In the genomic region with DNA sequence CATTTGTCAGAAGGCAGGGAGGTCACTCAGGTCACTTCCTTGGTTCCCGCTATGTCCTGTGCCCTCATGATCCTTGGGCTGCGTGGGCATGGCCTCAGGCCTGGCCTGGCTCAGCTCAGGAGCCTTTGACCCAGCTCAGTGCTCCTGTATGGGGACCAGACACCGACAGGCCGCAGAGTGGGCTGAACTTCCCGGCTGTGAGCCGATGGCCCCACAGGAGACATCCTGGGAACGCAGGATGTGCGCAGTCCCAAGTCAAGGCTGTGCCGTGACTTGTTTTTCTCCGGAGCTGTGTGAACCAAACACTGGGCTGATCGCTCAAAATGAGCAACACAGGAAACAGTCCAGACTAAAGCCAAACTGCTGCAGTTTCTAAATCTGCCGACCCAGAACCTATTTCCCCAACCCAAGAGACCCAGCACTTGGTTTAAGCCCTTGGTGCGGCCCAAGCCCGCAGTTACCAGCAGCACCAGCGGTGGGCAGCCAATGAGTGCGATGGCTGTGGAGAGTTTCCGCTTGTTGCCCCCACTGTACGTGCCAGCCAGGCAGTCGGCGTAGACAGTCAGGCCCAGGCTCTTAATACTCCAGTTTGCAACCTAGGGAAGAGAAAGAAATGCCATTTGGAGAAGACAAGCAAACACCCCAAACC, we compare ENCODE assay signal across 1 cellular context.
TF ChIP-seq lines count a peak whose summit lies in the region.

No MANE protein-coding gene starts in this region.

TF ChIP-seq in liver, 16 proteins besides CTCF, POLR2A, EP300 and RAD21 (continued from another document):
- TF ChIP-seq, protein P1, sequence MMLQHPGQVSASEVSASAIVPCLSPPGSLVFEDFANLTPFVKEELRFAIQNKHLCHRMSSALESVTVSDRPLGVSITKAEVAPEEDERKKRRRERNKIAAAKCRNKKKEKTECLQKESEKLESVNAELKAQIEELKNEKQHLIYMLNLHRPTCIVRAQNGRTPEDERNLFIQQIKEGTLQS (IDR thresholded peaks at IDR 0.05): no peak
- TF ChIP-seq NR2F2 (IDR thresholded peaks at IDR 0.05): peak; percentile 92
